14 cellular contexts compared by ENCODE assay signal in genomic region chr13:59479629-59480028, GRCh38.
DNase-seq lines count a peak whose midpoint lies in the region; ATAC-seq and TF ChIP-seq lines count a peak whose summit lies in the region.
"Had no signal": no experiment of that assay in that cellular context is flagged by ENCODE, and none has a peak within 500 bp of the region (broad histone marks: within the 10 kb centered on the region; RNA-seq: fewer than 3 reads in every experiment).

No MANE protein-coding gene starts in this region.

- no peak overlapping the region for H3K18ac ChIP-seq in neuronal stem cell (ENCODE audit: low read length)

- no peak overlapping the region for H4K91ac ChIP-seq in neuronal stem cell (ENCODE audit: low read depth, low read length, poor library complexity)

- peak overlapping the region; percentile 89 for H3K27ac ChIP-seq in HUES48 (ENCODE audit: low read depth, low read length)
- peak overlapping the region; percentile 95 for H3K27ac ChIP-seq in SJCRH30
- no peak overlapping the region for H3K27ac ChIP-seq in iPS DF 6.9 (ENCODE audit: low read length)
- no peak overlapping the region for H3K27ac ChIP-seq in neuronal stem cell (replicated peaks; ENCODE audit: low read length)
- H3K27ac ChIP-seq in lower lobe of right lung: no peak overlapping the region
- H3K27ac ChIP-seq: Peyer's patch had no signal

- no peak overlapping the region for H2BK12ac ChIP-seq in neuronal stem cell (ENCODE audit: low read length)

- no peak overlapping the region for H2AK5ac ChIP-seq in neuronal stem cell (ENCODE audit: low read depth, low read length)

- H3K23ac ChIP-seq in neuronal stem cell (ENCODE audit: low read depth, low read length, poor library complexity): no peak overlapping the region

- H3K36me3 ChIP-seq in HUES48 (ENCODE audit: control insufficient read depth, insufficient read depth, low read length) (no peaks in the 10 kb centered on the region), SJCRH30 (no peaks in the 10 kb centered on the region), iPS DF 6.9 (ENCODE audit: control insufficient read depth, insufficient read depth, low read length) (no peaks in the 10 kb centered on the region), neuronal stem cell (replicated peaks in 1 of 2; ENCODE audit: control insufficient read depth in 2 of 2, insufficient read depth in 2 of 2, low read length in 2 of 2) (no peaks in the 10 kb centered on the region), lower lobe of right lung (no peaks in the 10 kb centered on the region)
- H3K36me3 ChIP-seq: Peyer's patch had no signal

- H3K4me1 ChIP-seq in HUES48 (ENCODE audit: control insufficient read depth, insufficient read depth, low read length) (peaks cover 37% of the 10 kb centered on the region), SJCRH30 (peaks cover 30% of the 10 kb centered on the region), iPS DF 6.9 (ENCODE audit: control insufficient read depth, insufficient read depth, low read length) (peaks cover 6% of the 10 kb centered on the region; the same call in 1 of the 2 replicates), neuronal stem cell (ENCODE audit: control insufficient read depth in 2 of 2, insufficient read depth in 1 of 2, low read depth in 1 of 2, low read length in 2 of 2) (peaks cover 18 to 21% of the 10 kb centered on the region in 2 donors), lower lobe of right lung (peaks cover 4% of the 10 kb centered on the region)
- H3K4me1 ChIP-seq: Peyer's patch had no signal

- H3K79me1 ChIP-seq in neuronal stem cell (ENCODE audit: low read depth, low read length): no peaks in the 10 kb centered on the region

- intact Hi-C loops in lower lobe of right lung (cut with DNase I): no loop called here

- H3K9ac ChIP-seq in HUES48 (ENCODE audit: low read depth, low read length) (no peak overlapping the region), neuronal stem cell (ENCODE audit: low read depth, low read length, poor library complexity) (no peak overlapping the region)

- H2BK15ac ChIP-seq in neuronal stem cell (ENCODE audit: low read length): no peak overlapping the region

- no peak overlapping the region for H2BK5ac ChIP-seq in neuronal stem cell (ENCODE audit: low read length)

- no peaks in the 10 kb centered on the region for H3K27me3 ChIP-seq in HUES48 (ENCODE audit: control insufficient read depth, insufficient read depth, low read length)
- H3K27me3 ChIP-seq in SJCRH30: no peaks in the 10 kb centered on the region
- no peaks in the 10 kb centered on the region for H3K27me3 ChIP-seq in iPS DF 6.9 (ENCODE audit: control insufficient read depth, insufficient read depth, low read length)
- H3K27me3 ChIP-seq in neuronal stem cell (ENCODE audit: control insufficient read depth in 3 of 3, insufficient read depth in 3 of 3, low read depth in 1 of 3, low read length in 3 of 3): no peaks in the 10 kb centered on the region
- H3K27me3 ChIP-seq in lower lobe of right lung (ENCODE audit: low read depth): no peaks in the 10 kb centered on the region
- H3K27me3 ChIP-seq: Peyer's patch had no signal

- H2BK120ac ChIP-seq in neuronal stem cell (ENCODE audit: low read depth, low read length): no peak overlapping the region

- ATAC-seq in lower lobe of right lung (no peak), HG03342 (IDR thresholded peaks at IDR 0.05; ENCODE audit: unreplicated experiment) (no peak), omental fat pad (ENCODE audit: low FRiP score) (no peak)
- ATAC-seq: HepG2 had no signal

- DNase-seq in SJCRH30 (peak in 1 of 2 experiments; percentile 18), iPS DF 6.9 (ENCODE audit: low read depth, low spot score) (peak; percentile 60), neuronal stem cell (ENCODE audit: low spot score) (no peak), lower lobe of right lung (no peak), omental fat pad (ENCODE audit: low spot score) (no peak)
- DNase-seq: COR-L47, KG1, NCI-H1048, NCI-H2081 treated with DMSO at 0.1 percent for 48 hours, NCI-H524, Peyer's patch had no signal

- H3K4me3 ChIP-seq in HUES48 (ENCODE audit: low read depth, low read length) (no peak overlapping the region), SJCRH30 (no peak overlapping the region), iPS DF 6.9 (ENCODE audit: low read length) (no peak overlapping the region), neuronal stem cell (ENCODE audit: low read length in 2 of 2) (no peak overlapping the region), lower lobe of right lung (no peak overlapping the region)
- H3K4me3 ChIP-seq: Peyer's patch had no signal

- no peak overlapping the region for H3K4me2 ChIP-seq in neuronal stem cell (ENCODE audit: insufficient read depth, low read length, poor library complexity, severe bottlenecking)

- peak overlapping the region; percentile 60 for H2AFZ ChIP-seq in neuronal stem cell (ENCODE audit: low read length)

- no CpG with 5 or more reads among the region's 3 CpGs for WGBS in iPS DF 6.9 (ENCODE audit: insufficient coverage, insufficient read length)
- WGBS in neuronal stem cell (ENCODE audit: extremely low coverage in 2 of 2, insufficient read length in 2 of 2, insufficient replicate concordance in 1 of 2), 2 donors: no CpG with 5 or more reads among the region's 3 CpGs

- no peak overlapping the region for H3K4ac ChIP-seq in neuronal stem cell (ENCODE audit: low read length)

- H4K8ac ChIP-seq in neuronal stem cell (ENCODE audit: low read depth, low read length): no peak overlapping the region

- H3K14ac ChIP-seq in neuronal stem cell (ENCODE audit: low read length): no peak overlapping the region

- H3K9me3 ChIP-seq in HUES48 (ENCODE audit: control insufficient read depth, insufficient read depth, low read length) (no peaks in the 10 kb centered on the region), SJCRH30 (replicated peaks) (no peaks in the 10 kb centered on the region), iPS DF 6.9 (ENCODE audit: control insufficient read depth, insufficient read depth, low read length) (no peaks in the 10 kb centered on the region), neuronal stem cell (replicated peaks in 1 of 2; ENCODE audit: control insufficient read depth in 2 of 2, insufficient read depth in 1 of 2, low read depth in 1 of 2, low read length in 2 of 2) (peaks cover 0 to 3% of the 10 kb centered on the region in 2 donors), lower lobe of right lung (no peaks in the 10 kb centered on the region)
- H3K9me3 ChIP-seq: Peyer's patch had no signal

- TF ChIP-seq CTCF in lower lobe of right lung (IDR thresholded peaks at IDR 0.05) (no peak), omental fat pad (IDR thresholded peaks at IDR 0.05) (no peak)

Comparison
In these comparisons a context has a peak if more than half of its experiments do, and no peak if none do; other contexts are left out.
1. H3K27ac ChIP-seq: peak in HUES48 (single experiment) and SJCRH30 (single experiment); none in iPS DF 6.9 (single experiment), neuronal stem cell (single experiment) and lower lobe of right lung (single experiment).